1 cellular context compared by ENCODE assay signal in the genomic region with DNA sequence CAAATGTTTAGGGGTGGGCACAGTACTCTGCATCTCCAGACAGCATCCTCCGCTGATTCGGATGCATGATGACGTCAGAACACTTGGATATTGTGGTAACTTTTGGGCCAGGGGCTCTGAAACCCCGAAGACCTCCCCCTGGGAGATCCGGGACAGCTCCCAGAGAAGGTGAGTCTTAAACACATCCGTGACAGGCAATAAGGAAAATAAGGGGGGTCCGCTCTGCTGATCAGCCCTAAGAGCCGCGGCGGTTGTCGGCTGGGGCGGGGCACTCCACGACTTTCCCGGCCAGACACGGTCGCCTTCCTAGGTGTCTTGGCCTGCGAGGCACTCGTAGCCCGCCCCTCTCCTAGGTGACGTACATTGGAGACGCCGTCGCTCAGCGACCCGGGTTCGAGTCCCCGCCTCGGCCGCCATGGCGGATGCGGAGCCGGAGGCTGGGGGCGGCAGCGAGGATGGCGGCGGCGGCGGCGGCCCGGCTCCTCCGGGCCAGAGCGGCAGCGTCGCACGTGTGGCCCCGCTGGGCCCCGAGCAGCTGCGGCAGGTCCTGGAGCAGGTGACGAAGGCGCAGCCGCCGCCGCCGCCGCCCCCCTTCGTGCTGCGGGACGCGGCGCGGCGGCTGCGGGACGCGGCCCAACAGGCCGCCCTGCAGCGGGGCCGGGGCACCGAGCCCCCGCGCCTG.
TF ChIP-seq lines count a peak whose summit lies in the region.

Gene ZNF839 (plus strand): TSS at position 396 of the 682 bp plus-strand sequence. CDS start 20 bp downstream, at position 416.

TF ChIP-seq in HepG2, 621 proteins besides CTCF, POLR2A, EP300 and RAD21 (continued from another document and continues in another):
- no peak for TF ChIP-seq SNAPC4 (CRISPR knock-in tag; IDR thresholded peaks at IDR 0.05)
- no peak for TF ChIP-seq ZNF484 (CRISPR knock-in tag; IDR thresholded peaks at IDR 0.05; ENCODE audit: borderline replicate concordance, low read depth)
- TF ChIP-seq HDAC1 (CRISPR knock-in tag; IDR thresholded peaks at IDR 0.05), result no peak; the same call in 1 of the 2 replicates
- TF ChIP-seq DRAP1 (CRISPR knock-in tag; IDR thresholded peaks at IDR 0.05), result no peak
- TF ChIP-seq GTF3A (CRISPR knock-in tag; conservative IDR thresholded peaks at IDR 0.05), result no peak
- TF ChIP-seq FOXP1 (IDR thresholded peaks at IDR 0.05), result no peak
- TF ChIP-seq FOXP1 (CRISPR knock-in tag; IDR thresholded peaks at IDR 0.05), result no peak
- 0 out of 2 replicates have a peak, but pooled peaks have one; percentile 32 for TF ChIP-seq ZNF446 (CRISPR knock-in tag; IDR thresholded peaks at IDR 0.05)
- TF ChIP-seq ZNF253 (CRISPR knock-in tag; IDR thresholded peaks at IDR 0.05; ENCODE audit: borderline replicate concordance), result no peak
- no peak for TF ChIP-seq CBX1 (IDR thresholded peaks at IDR 0.05; ENCODE audit: low read depth)
- TF ChIP-seq SSRP1 (CRISPR knock-in tag; IDR thresholded peaks at IDR 0.05), result no peak
- TF ChIP-seq, protein P1, sequence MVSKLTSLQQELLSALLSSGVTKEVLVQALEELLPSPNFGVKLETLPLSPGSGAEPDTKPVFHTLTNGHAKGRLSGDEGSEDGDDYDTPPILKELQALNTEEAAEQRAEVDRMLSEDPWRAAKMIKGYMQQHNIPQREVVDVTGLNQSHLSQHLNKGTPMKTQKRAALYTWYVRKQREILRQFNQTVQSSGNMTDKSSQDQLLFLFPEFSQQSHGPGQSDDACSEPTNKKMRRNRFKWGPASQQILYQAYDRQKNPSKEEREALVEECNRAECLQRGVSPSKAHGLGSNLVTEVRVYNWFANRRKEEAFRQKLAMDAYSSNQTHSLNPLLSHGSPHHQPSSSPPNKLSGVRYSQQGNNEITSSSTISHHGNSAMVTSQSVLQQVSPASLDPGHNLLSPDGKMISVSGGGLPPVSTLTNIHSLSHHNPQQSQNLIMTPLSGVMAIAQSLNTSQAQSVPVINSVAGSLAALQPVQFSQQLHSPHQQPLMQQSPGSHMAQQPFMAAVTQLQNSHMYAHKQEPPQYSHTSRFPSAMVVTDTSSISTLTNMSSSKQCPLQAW (CRISPR knock-in tag; IDR thresholded peaks at IDR 0.05), result no peak
- no peak for TF ChIP-seq ZBTB20 (CRISPR knock-in tag; IDR thresholded peaks at IDR 0.05; ENCODE audit: borderline replicate concordance, low read depth)
- TF ChIP-seq POGZ (CRISPR knock-in tag; IDR thresholded peaks at IDR 0.05), result peak; percentile 55
- no peak for TF ChIP-seq CSRNP2 (CRISPR knock-in tag; conservative IDR thresholded peaks at IDR 0.05; ENCODE audit: low read depth)
- TF ChIP-seq NFIC (IDR thresholded peaks at IDR 0.05; ENCODE audit: low read length), result no peak
- TF ChIP-seq ELF1 (CRISPR knock-in tag; IDR thresholded peaks at IDR 0.05), result no peak; the same call in 1 of the 2 replicates
- no peak for TF ChIP-seq ZNF749 (CRISPR knock-in tag; IDR thresholded peaks at IDR 0.05; ENCODE audit: borderline replicate concordance)
- 0 out of 2 replicates have a peak, but pooled peaks have one; percentile 27 for TF ChIP-seq ZNF205 (CRISPR knock-in tag; IDR thresholded peaks at IDR 0.05)
- TF ChIP-seq, protein P2, sequence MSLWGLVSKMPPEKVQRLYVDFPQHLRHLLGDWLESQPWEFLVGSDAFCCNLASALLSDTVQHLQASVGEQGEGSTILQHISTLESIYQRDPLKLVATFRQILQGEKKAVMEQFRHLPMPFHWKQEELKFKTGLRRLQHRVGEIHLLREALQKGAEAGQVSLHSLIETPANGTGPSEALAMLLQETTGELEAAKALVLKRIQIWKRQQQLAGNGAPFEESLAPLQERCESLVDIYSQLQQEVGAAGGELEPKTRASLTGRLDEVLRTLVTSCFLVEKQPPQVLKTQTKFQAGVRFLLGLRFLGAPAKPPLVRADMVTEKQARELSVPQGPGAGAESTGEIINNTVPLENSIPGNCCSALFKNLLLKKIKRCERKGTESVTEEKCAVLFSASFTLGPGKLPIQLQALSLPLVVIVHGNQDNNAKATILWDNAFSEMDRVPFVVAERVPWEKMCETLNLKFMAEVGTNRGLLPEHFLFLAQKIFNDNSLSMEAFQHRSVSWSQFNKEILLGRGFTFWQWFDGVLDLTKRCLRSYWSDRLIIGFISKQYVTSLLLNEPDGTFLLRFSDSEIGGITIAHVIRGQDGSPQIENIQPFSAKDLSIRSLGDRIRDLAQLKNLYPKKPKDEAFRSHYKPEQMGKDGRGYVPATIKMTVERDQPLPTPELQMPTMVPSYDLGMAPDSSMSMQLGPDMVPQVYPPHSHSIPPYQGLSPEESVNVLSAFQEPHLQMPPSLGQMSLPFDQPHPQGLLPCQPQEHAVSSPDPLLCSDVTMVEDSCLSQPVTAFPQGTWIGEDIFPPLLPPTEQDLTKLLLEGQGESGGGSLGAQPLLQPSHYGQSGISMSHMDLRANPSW (CRISPR knock-in tag; IDR thresholded peaks at IDR 0.05; ENCODE audit: borderline replicate concordance), result no peak
- TF ChIP-seq, protein P3, sequence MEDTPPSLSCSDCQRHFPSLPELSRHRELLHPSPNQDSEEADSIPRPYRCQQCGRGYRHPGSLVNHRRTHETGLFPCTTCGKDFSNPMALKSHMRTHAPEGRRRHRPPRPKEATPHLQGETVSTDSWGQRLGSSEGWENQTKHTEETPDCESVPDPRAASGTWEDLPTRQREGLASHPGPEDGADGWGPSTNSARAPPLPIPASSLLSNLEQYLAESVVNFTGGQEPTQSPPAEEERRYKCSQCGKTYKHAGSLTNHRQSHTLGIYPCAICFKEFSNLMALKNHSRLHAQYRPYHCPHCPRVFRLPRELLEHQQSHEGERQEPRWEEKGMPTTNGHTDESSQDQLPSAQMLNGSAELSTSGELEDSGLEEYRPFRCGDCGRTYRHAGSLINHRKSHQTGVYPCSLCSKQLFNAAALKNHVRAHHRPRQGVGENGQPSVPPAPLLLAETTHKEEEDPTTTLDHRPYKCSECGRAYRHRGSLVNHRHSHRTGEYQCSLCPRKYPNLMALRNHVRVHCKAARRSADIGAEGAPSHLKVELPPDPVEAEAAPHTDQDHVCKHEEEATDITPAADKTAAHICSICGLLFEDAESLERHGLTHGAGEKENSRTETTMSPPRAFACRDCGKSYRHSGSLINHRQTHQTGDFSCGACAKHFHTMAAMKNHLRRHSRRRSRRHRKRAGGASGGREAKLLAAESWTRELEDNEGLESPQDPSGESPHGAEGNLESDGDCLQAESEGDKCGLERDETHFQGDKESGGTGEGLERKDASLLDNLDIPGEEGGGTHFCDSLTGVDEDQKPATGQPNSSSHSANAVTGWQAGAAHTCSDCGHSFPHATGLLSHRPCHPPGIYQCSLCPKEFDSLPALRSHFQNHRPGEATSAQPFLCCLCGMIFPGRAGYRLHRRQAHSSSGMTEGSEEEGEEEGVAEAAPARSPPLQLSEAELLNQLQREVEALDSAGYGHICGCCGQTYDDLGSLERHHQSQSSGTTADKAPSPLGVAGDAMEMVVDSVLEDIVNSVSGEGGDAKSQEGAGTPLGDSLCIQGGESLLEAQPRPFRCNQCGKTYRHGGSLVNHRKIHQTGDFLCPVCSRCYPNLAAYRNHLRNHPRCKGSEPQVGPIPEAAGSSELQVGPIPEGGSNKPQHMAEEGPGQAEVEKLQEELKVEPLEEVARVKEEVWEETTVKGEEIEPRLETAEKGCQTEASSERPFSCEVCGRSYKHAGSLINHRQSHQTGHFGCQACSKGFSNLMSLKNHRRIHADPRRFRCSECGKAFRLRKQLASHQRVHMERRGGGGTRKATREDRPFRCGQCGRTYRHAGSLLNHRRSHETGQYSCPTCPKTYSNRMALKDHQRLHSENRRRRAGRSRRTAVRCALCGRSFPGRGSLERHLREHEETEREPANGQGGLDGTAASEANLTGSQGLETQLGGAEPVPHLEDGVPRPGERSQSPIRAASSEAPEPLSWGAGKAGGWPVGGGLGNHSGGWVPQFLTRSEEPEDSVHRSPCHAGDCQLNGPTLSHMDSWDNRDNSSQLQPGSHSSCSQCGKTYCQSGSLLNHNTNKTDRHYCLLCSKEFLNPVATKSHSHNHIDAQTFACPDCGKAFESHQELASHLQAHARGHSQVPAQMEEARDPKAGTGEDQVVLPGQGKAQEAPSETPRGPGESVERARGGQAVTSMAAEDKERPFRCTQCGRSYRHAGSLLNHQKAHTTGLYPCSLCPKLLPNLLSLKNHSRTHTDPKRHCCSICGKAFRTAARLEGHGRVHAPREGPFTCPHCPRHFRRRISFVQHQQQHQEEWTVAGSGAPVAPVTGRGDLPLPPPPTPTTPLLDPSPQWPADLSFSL (CRISPR knock-in tag; IDR thresholded peaks at IDR 0.05), result no peak
- TF ChIP-seq ZNF280B (CRISPR knock-in tag; IDR thresholded peaks at IDR 0.05; ENCODE audit: borderline replicate concordance), result no peak
- TF ChIP-seq ZFX (CRISPR knock-in tag; IDR thresholded peaks at IDR 0.05; ENCODE audit: low read depth), result peak; percentile 53; the same call in 1 of the 2 replicates
- TF ChIP-seq ATF7 (IDR thresholded peaks at IDR 0.05), result peak; percentile 94
- no peak; the same call in 1 of the 2 replicates for TF ChIP-seq ATF7 (CRISPR knock-in tag; IDR thresholded peaks at IDR 0.05)
- TF ChIP-seq, protein P4, sequence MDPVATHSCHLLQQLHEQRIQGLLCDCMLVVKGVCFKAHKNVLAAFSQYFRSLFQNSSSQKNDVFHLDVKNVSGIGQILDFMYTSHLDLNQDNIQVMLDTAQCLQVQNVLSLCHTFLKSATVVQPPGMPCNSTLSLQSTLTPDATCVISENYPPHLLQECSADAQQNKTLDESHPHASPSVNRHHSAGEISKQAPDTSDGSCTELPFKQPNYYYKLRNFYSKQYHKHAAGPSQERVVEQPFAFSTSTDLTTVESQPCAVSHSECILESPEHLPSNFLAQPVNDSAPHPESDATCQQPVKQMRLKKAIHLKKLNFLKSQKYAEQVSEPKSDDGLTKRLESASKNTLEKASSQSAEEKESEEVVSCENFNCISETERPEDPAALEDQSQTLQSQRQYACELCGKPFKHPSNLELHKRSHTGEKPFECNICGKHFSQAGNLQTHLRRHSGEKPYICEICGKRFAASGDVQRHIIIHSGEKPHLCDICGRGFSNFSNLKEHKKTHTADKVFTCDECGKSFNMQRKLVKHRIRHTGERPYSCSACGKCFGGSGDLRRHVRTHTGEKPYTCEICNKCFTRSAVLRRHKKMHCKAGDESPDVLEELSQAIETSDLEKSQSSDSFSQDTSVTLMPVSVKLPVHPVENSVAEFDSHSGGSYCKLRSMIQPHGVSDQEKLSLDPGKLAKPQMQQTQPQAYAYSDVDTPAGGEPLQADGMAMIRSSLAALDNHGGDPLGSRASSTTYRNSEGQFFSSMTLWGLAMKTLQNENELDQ (CRISPR knock-in tag; IDR thresholded peaks at IDR 0.05; ENCODE audit: borderline replicate concordance), result no peak
- TF ChIP-seq SMARCC2 (IDR thresholded peaks at IDR 0.05), result no peak
- TF ChIP-seq SALL2 (CRISPR knock-in tag; IDR thresholded peaks at IDR 0.05), result peak; percentile 72; the same call in 1 of the 2 replicates
- TF ChIP-seq, protein P5, sequence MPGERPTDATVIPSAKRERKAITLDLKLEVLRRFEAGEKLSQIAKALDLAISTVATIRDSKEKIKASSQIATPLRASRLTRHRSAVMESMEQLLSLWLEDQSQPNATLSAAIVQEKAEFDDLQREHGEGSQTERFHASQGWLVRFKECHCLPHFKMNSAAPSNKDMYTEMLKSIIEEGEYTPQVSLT (CRISPR knock-in tag; IDR thresholded peaks at IDR 0.05; ENCODE audit: borderline replicate concordance, low read depth), result no peak
- TF ChIP-seq ZSCAN12 (CRISPR knock-in tag; IDR thresholded peaks at IDR 0.05), result no peak
